In genomic region chr17:50693041-50693682, GRCh38 we compare ENCODE assay signal across 1 cellular context.
A peak's percentile ranks its signal among the peaks of the same experiment; 100 is the strongest.
TF ChIP-seq lines count a peak whose summit lies in the region.

No MANE protein-coding gene starts in this region.

TF ChIP-seq in HepG2, 621 proteins besides CTCF, POLR2A, EP300 and RAD21 (continued from another document and continues in another):
- TF ChIP-seq ZBTB46 (CRISPR knock-in tag; IDR thresholded peaks at IDR 0.05; ENCODE audit: borderline replicate concordance) (no peak), ZSCAN20 (CRISPR knock-in tag; IDR thresholded peaks at IDR 0.05; ENCODE audit: borderline replicate concordance) (no peak), GMEB2 (CRISPR knock-in tag; IDR thresholded peaks at IDR 0.05; ENCODE audit: low read depth) (no peak), ZNF614 (CRISPR knock-in tag; IDR thresholded peaks at IDR 0.05; ENCODE audit: borderline replicate concordance) (no peak; the same call in 1 of the 2 replicates), MED8 (CRISPR knock-in tag; IDR thresholded peaks at IDR 0.05; ENCODE audit: insufficient replicate concordance) (no peak), ZNF503 (CRISPR knock-in tag; IDR thresholded peaks at IDR 0.05) (peak; percentile 88; the same call in 1 of the 2 replicates), ZNF281 (CRISPR knock-in tag; IDR thresholded peaks at IDR 0.05; ENCODE audit: borderline replicate concordance) (peak; percentile 89), FOXP1 (IDR thresholded peaks at IDR 0.05) (no peak), FOXP1 (CRISPR knock-in tag; IDR thresholded peaks at IDR 0.05) (peak; percentile 64), ZNF646 (CRISPR knock-in tag; IDR thresholded peaks at IDR 0.05) (no peak), FOXM1 (CRISPR knock-in tag; IDR thresholded peaks at IDR 0.05) (no peak), SKIL (CRISPR knock-in tag; IDR thresholded peaks at IDR 0.05; ENCODE audit: borderline replicate concordance) (no peak), KDM4B (CRISPR knock-in tag; IDR thresholded peaks at IDR 0.05) (0 out of 2 replicates have a peak, but pooled peaks have one; percentile 37), ZNF414 (CRISPR knock-in tag; IDR thresholded peaks at IDR 0.05) (no peak), IRF9 (CRISPR knock-in tag; IDR thresholded peaks at IDR 0.05; ENCODE audit: borderline replicate concordance) (no peak), NFATC3 (CRISPR knock-in tag; IDR thresholded peaks at IDR 0.05) (no peak), STAT6 (CRISPR knock-in tag; IDR thresholded peaks at IDR 0.05; ENCODE audit: borderline replicate concordance) (no peak), BRD4 (CRISPR knock-in tag; IDR thresholded peaks at IDR 0.05) (no peak), NBN (conservative IDR thresholded peaks at IDR 0.05) (no peak), AKAP8 (CRISPR knock-in tag; IDR thresholded peaks at IDR 0.05) (no peak), CHD2 (IDR thresholded peaks at IDR 0.05; ENCODE audit: low read depth, low read length) (no peak), ZNF564 (CRISPR knock-in tag; IDR thresholded peaks at IDR 0.05) (no peak), SATB2 (CRISPR knock-in tag; IDR thresholded peaks at IDR 0.05) (no peak), CCAR2 (optimal IDR thresholded peaks at IDR 0.05; ENCODE audit: low read depth, low read length) (no peak), HINFP (CRISPR knock-in tag; IDR thresholded peaks at IDR 0.05; ENCODE audit: low read depth) (no peak; the same call in 1 of the 2 replicates), PBX2 (CRISPR knock-in tag; IDR thresholded peaks at IDR 0.05) (no peak), NFIB (CRISPR knock-in tag; IDR thresholded peaks at IDR 0.05; ENCODE audit: borderline replicate concordance) (no peak), ZNF329 (CRISPR knock-in tag; IDR thresholded peaks at IDR 0.05; ENCODE audit: low read depth) (no peak), ZNF24 (IDR thresholded peaks at IDR 0.05) (0 out of 2 replicates have a peak, but pooled peaks have one; percentile 8), ZNF501 (CRISPR knock-in tag; IDR thresholded peaks at IDR 0.05) (no peak)
